ENCODE assay signal across 8 cellular contexts in genomic region chr14:39015360-39015961, GRCh38.
A peak's percentile ranks its signal among the peaks of the same experiment; 100 is the strongest.
DNase-seq lines count a peak whose midpoint lies in the region; ATAC-seq and TF ChIP-seq lines count a peak whose summit lies in the region.

No MANE protein-coding gene starts in this region.

- POLR2A ChIA-PET in HEK293T (lab: Yijun Ruan, JAX) = no interaction called here

- in situ Hi-C loops in ACHN (cut with HindIII; ENCODE audit: low pct_ligation_motif_present, low pct_unique_long_range_greater_than_20kb, low sequenced_read_pairs) = no loop called here

- H3K9me3 ChIP-seq in WERI-Rb-1 (ENCODE audit: severe bottlenecking) = no peaks in the 10 kb centered on the region
- H3K9me3 ChIP-seq in left ventricle myocardium inferior (replicated peaks) = peaks cover 4% of the 10 kb centered on the region
- H3K9me3 ChIP-seq in stomach = no peaks in the 10 kb centered on the region

- no peak overlapping the region for H3K4me3 ChIP-seq in WERI-Rb-1 (ENCODE audit: low read depth, low read length)
- H3K4me3 ChIP-seq in left ventricle myocardium inferior = no peak overlapping the region
- H3K4me3 ChIP-seq in stomach = no peak overlapping the region

- intact Hi-C loops in left ventricle myocardium inferior (cut with micrococcal nuclease) = no loop called here
- intact Hi-C loops in stomach (cut with DNase I; ENCODE audit: low total_unique reads) = no loop called here

- no peaks in the 10 kb centered on the region for H3K4me1 ChIP-seq in left ventricle myocardium inferior
- H3K4me1 ChIP-seq in stomach = peaks cover 0 to 8% (median 0%) of the 10 kb centered on the region in 4 donors

- H3K27me3 ChIP-seq in WERI-Rb-1 (ENCODE audit: insufficient read depth, low read depth, severe bottlenecking) (peaks cover 16% of the 10 kb centered on the region), left ventricle myocardium inferior (ENCODE audit: low read depth) (no peaks in the 10 kb centered on the region), stomach (no peaks in the 10 kb centered on the region)

- ATAC-seq in HG03045 (IDR thresholded peaks at IDR 0.05; ENCODE audit: unreplicated experiment) = no peak

- no peaks in the 10 kb centered on the region for H3K36me3 ChIP-seq in WERI-Rb-1
- no peaks in the 10 kb centered on the region for H3K36me3 ChIP-seq in left ventricle myocardium inferior
- no peaks in the 10 kb centered on the region for H3K36me3 ChIP-seq in stomach

- peak; percentile 47 for DNase-seq in ACHN
- peak; percentile 72 for DNase-seq in GM03348 (ENCODE audit: low spot score)
- DNase-seq in HEK293T (ENCODE audit: extremely low spot score) = peak; percentile 34
- peak; percentile 37 for DNase-seq in NCI-H146 treated with DMSO at 0.1 percent for 48 hours (lab: John Stamatoyannopoulos, UW; ENCODE audit: unreplicated experiment)
- no peak for DNase-seq in WERI-Rb-1
- no peak for DNase-seq in left ventricle myocardium inferior
- no peak for DNase-seq in stomach

- TF ChIP-seq EP300 in stomach (IDR thresholded peaks at IDR 0.05) = no peak

- TF ChIP-seq CTCF in WERI-Rb-1 (IDR thresholded peaks at IDR 0.05; ENCODE audit: low read depth, low read length) (peak; percentile 67), left ventricle myocardium inferior (IDR thresholded peaks at IDR 0.05; ENCODE audit: borderline replicate concordance) (peak; percentile 89), stomach (IDR thresholded peaks at IDR 0.05) (peak in 4 of 7 experiments; percentile 63 to 76 (median 70))

- no peak overlapping the region for H3K27ac ChIP-seq in WERI-Rb-1
- H3K27ac ChIP-seq in left ventricle myocardium inferior (replicated peaks) = no peak overlapping the region
- H3K27ac ChIP-seq in stomach = no peak overlapping the region

- no peak for TF ChIP-seq POLR2A in stomach (IDR thresholded peaks at IDR 0.05)

- CTCF ChIA-PET in HEK293T (lab: Yijun Ruan, JAX) = interaction anchor here (0.6 to 2.0 kb wide), 14 partner anchors 8 to 293 kb away, joined by 3 to 19 read pairs (median 4); no protein-coding TSS in a partner anchor

- 23 to 40% (median 28%) methylated on average over 5 of the region's 5 CpGs for WGBS in stomach, 5 donors

TF ChIP-seq in HEK293T, 16 proteins besides CTCF, POLR2A, EP300 and RAD21:
- TF ChIP-seq FOXA1 (IDR thresholded peaks at IDR 0.05) = no peak

Comparison
In these comparisons a context has a peak if more than half of its experiments do, and no peak if none do; other contexts are left out.
1. DNase-seq: peak in ACHN (single experiment), GM03348 (single experiment), HEK293T (single experiment) and NCI-H146 treated with DMSO at 0.1 percent for 48 hours (single experiment); none in WERI-Rb-1 (single experiment), left ventricle myocardium inferior (single experiment) and stomach (single experiment).
2. Peak in every context shown above with its lines, with median percentiles within 50 percentile points of each other: CTCF ChIP-seq.